Comparison of ENCODE assay signal across 1 cellular context in the genomic region with DNA sequence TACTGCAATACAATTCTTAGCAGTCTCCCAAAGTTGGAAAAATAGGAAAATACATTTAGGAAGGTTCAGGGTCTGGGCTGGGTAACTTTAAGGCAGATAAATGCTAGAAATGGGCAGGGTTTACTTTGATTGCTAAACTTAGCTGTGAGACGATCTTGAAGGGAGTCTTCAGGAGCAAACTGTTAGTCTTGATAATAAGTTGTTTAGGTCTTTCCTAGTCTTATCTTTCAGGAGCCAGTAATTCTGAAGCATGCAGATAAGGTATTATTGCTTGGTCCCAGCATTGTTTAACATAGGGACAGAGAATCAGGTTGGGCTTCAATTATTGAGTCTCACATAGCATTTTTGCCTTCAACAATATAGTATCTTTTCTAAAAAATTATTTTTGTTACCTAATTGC.
TF ChIP-seq lines count a peak whose summit lies in the region.

No MANE protein-coding gene starts in this region.

TF ChIP-seq in K562, 482 proteins besides CTCF, POLR2A, EP300 and RAD21 (continued from another document and continues in another):
- TF ChIP-seq, protein P1, sequence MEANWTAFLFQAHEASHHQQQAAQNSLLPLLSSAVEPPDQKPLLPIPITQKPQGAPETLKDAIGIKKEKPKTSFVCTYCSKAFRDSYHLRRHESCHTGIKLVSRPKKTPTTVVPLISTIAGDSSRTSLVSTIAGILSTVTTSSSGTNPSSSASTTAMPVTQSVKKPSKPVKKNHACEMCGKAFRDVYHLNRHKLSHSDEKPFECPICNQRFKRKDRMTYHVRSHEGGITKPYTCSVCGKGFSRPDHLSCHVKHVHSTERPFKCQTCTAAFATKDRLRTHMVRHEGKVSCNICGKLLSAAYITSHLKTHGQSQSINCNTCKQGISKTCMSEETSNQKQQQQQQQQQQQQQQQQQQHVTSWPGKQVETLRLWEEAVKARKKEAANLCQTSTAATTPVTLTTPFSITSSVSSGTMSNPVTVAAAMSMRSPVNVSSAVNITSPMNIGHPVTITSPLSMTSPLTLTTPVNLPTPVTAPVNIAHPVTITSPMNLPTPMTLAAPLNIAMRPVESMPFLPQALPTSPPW (CRISPR knock-in tag; IDR thresholded peaks at IDR 0.05), result no peak
- TF ChIP-seq, protein P2, sequence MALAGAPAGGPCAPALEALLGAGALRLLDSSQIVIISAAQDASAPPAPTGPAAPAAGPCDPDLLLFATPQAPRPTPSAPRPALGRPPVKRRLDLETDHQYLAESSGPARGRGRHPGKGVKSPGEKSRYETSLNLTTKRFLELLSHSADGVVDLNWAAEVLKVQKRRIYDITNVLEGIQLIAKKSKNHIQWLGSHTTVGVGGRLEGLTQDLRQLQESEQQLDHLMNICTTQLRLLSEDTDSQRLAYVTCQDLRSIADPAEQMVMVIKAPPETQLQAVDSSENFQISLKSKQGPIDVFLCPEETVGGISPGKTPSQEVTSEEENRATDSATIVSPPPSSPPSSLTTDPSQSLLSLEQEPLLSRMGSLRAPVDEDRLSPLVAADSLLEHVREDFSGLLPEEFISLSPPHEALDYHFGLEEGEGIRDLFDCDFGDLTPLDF (CRISPR knock-in tag; IDR thresholded peaks at IDR 0.05), result no peak
- TF ChIP-seq MLLT1 (IDR thresholded peaks at IDR 0.05) (no peak), RHOXF2B (CRISPR knock-in tag; conservative IDR thresholded peaks at IDR 0.05) (no peak), CEBPB (tag; IDR thresholded peaks at IDR 0.05) (peak; percentile 77), ELF2 (CRISPR knock-in tag; IDR thresholded peaks at IDR 0.05) (no peak), ZBTB33 (CRISPR knock-in tag; IDR thresholded peaks at IDR 0.05) (no peak), MAZ (CRISPR knock-in tag; conservative IDR thresholded peaks at IDR 0.05 in 1 of 2, IDR thresholded peaks at IDR 0.05 in 1 of 2) (0 out of 4 replicates have a peak, but pooled peaks of 1 of the 2 experiments have one; percentile 33), BMI1 (IDR thresholded peaks at IDR 0.05; ENCODE audit: low read length) (no peak), ZNF12 (CRISPR knock-in tag; IDR thresholded peaks at IDR 0.05) (no peak), SIN3B (IDR thresholded peaks at IDR 0.05; ENCODE audit: low read depth) (no peak), CEBPG (CRISPR knock-in tag; IDR thresholded peaks at IDR 0.05) (no peak), CEBPG (tag; conservative IDR thresholded peaks at IDR 0.05 in 1 of 2, IDR thresholded peaks at IDR 0.05 in 1 of 2) (no peak), CTBP1 (IDR thresholded peaks at IDR 0.05; ENCODE audit: borderline replicate concordance) (no peak), MEF2D (tag; conservative IDR thresholded peaks at IDR 0.05; ENCODE audit: low read depth) (0 out of 2 replicates have a peak, but pooled peaks have one; percentile 63), SOX6 (IDR thresholded peaks at IDR 0.05) (peak; percentile 97), PTBP1 (IDR thresholded peaks at IDR 0.05; ENCODE audit: low read depth, low read length) (no peak), ZKSCAN1 (IDR thresholded peaks at IDR 0.05; ENCODE audit: low read depth, low read length) (no peak), ZNF197 (CRISPR knock-in tag; IDR thresholded peaks at IDR 0.05; ENCODE audit: low read depth) (0 out of 2 replicates have a peak, but pooled peaks have one; percentile 64), ILF3 (IDR thresholded peaks at IDR 0.05; ENCODE audit: borderline replicate concordance) (no peak), FOXM1 (IDR thresholded peaks at IDR 0.05; ENCODE audit: low read depth) (peak; percentile 93; the same call in 1 of the 2 replicates), FOXM1 (CRISPR knock-in tag; IDR thresholded peaks at IDR 0.05; ENCODE audit: low read depth) (no peak), MTA2 (IDR thresholded peaks at IDR 0.05; ENCODE audit: low read depth) (peak; percentile 94), ZNF551 (CRISPR knock-in tag; IDR thresholded peaks at IDR 0.05) (no peak), KLF16 (IDR thresholded peaks at IDR 0.05) (peak; percentile 89), GATAD2B (IDR thresholded peaks at IDR 0.05; ENCODE audit: borderline replicate concordance) (no peak), ZNF644 (tag; IDR thresholded peaks at IDR 0.05; ENCODE audit: low read depth) (no peak), TCF15 (CRISPR knock-in tag; IDR thresholded peaks at IDR 0.05) (no peak), YBX1 (IDR thresholded peaks at IDR 0.05) (no peak), PHF21A (IDR thresholded peaks at IDR 0.05; ENCODE audit: borderline replicate concordance, low read depth) (no peak), LEF1 (IDR thresholded peaks at IDR 0.05) (peak; percentile 22; the same call in 1 of the 2 replicates), COPS2 (conservative IDR thresholded peaks at IDR 0.05) (no peak), ATF6 (CRISPR knock-in tag; IDR thresholded peaks at IDR 0.05) (no peak)
- TF ChIP-seq, protein P3, sequence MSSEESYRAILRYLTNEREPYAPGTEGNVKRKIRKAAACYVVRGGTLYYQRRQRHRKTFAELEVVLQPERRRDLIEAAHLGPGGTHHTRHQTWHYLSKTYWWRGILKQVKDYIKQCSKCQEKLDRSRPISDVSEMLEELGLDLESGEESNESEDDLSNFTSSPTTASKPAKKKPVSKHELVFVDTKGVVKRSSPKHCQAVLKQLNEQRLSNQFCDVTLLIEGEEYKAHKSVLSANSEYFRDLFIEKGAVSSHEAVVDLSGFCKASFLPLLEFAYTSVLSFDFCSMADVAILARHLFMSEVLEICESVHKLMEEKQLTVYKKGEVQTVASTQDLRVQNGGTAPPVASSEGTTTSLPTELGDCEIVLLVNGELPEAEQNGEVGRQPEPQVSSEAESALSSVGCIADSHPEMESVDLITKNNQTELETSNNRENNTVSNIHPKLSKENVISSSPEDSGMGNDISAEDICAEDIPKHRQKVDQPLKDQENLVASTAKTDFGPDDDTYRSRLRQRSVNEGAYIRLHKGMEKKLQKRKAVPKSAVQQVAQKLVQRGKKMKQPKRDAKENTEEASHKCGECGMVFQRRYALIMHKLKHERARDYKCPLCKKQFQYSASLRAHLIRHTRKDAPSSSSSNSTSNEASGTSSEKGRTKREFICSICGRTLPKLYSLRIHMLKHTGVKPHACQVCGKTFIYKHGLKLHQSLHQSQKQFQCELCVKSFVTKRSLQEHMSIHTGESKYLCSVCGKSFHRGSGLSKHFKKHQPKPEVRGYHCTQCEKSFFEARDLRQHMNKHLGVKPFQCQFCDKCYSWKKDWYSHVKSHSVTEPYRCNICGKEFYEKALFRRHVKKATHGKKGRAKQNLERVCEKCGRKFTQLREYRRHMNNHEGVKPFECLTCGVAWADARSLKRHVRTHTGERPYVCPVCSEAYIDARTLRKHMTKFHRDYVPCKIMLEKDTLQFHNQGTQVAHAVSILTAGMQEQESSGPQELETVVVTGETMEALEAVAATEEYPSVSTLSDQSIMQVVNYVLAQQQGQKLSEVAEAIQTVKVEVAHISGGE (CRISPR knock-in tag; IDR thresholded peaks at IDR 0.05), result 0 out of 6 replicates have a peak, but pooled peaks of 1 of the 3 experiments have one; percentile 27
- TF ChIP-seq, protein P4, sequence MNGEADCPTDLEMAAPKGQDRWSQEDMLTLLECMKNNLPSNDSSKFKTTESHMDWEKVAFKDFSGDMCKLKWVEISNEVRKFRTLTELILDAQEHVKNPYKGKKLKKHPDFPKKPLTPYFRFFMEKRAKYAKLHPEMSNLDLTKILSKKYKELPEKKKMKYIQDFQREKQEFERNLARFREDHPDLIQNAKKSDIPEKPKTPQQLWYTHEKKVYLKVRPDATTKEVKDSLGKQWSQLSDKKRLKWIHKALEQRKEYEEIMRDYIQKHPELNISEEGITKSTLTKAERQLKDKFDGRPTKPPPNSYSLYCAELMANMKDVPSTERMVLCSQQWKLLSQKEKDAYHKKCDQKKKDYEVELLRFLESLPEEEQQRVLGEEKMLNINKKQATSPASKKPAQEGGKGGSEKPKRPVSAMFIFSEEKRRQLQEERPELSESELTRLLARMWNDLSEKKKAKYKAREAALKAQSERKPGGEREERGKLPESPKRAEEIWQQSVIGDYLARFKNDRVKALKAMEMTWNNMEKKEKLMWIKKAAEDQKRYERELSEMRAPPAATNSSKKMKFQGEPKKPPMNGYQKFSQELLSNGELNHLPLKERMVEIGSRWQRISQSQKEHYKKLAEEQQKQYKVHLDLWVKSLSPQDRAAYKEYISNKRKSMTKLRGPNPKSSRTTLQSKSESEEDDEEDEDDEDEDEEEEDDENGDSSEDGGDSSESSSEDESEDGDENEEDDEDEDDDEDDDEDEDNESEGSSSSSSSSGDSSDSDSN (IDR thresholded peaks at IDR 0.05; ENCODE audit: borderline replicate concordance in 1 of 2, low read depth in 2 of 2, low read length in 2 of 2), result no peak
- TF ChIP-seq, protein P5, sequence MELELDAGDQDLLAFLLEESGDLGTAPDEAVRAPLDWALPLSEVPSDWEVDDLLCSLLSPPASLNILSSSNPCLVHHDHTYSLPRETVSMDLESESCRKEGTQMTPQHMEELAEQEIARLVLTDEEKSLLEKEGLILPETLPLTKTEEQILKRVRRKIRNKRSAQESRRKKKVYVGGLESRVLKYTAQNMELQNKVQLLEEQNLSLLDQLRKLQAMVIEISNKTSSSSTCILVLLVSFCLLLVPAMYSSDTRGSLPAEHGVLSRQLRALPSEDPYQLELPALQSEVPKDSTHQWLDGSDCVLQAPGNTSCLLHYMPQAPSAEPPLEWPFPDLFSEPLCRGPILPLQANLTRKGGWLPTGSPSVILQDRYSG (tag; conservative IDR thresholded peaks at IDR 0.05; ENCODE audit: low read depth), result no peak
- TF ChIP-seq, protein P6, sequence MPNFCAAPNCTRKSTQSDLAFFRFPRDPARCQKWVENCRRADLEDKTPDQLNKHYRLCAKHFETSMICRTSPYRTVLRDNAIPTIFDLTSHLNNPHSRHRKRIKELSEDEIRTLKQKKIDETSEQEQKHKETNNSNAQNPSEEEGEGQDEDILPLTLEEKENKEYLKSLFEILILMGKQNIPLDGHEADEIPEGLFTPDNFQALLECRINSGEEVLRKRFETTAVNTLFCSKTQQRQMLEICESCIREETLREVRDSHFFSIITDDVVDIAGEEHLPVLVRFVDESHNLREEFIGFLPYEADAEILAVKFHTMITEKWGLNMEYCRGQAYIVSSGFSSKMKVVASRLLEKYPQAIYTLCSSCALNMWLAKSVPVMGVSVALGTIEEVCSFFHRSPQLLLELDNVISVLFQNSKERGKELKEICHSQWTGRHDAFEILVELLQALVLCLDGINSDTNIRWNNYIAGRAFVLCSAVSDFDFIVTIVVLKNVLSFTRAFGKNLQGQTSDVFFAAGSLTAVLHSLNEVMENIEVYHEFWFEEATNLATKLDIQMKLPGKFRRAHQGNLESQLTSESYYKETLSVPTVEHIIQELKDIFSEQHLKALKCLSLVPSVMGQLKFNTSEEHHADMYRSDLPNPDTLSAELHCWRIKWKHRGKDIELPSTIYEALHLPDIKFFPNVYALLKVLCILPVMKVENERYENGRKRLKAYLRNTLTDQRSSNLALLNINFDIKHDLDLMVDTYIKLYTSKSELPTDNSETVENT (CRISPR knock-in tag; IDR thresholded peaks at IDR 0.05), result no peak
